ENCODE assay signal across 28 cellular contexts in the genomic region with DNA sequence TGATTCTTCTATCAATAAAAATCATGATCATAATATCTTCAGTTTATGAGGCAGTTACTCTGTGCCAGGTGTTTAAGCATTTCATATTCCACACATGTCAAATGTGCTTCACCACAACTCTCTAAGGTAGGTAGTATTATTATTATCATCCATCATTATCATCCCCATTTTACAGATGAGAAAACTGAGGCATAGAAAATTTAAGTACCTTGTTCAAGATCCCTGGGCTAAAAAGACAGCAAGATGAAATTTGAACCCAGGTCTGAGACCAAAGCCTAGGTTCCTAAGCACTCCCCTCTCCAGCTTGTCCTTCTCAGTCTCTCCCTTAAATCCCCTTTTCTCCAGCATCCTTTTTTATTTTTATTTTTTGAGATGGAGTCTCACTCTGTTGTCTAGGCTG. TPM values are rescaled to one million over a fixed set of nuclear protein-coding genes. Genes with fewer than 3 reads are reported as not detected.
DNase-seq lines count a peak whose midpoint lies in the region; ATAC-seq and TF ChIP-seq lines count a peak whose summit lies in the region.
"Had no signal": no experiment of that assay in that cellular context is flagged by ENCODE, and none has a peak within 500 bp of the region (broad histone marks: within the 10 kb centered on the region; RNA-seq: fewer than 3 reads in every experiment).

No MANE protein-coding gene starts in this region.

- peak overlapping the region; percentile 0 for H3K27ac Mint-ChIP-seq in activated CD8-positive, alpha-beta memory T cell treated with anti-CD3 and anti-CD28 coated beads, Interleukin-2, amount 10 ng/mL, durations not matched to agents 7 days and 5 days
- peak overlapping the region; percentile 37 for H3K27ac Mint-ChIP-seq in CD8-positive, alpha-beta T cell
- H3K27ac Mint-ChIP-seq in activated T-helper 2 cell treated with anti-CD3 and anti-CD28 coated beads, Interferon-gamma antibody, Interleukin-2, Interleukin-4, amounts not matched to agents 10 μg/mL and 5 μg/mL and 100 μg/mL, durations not matched to agents 14 hours and 24 hours and 36 hours = peak overlapping the region; percentile 70
- peak overlapping the region; percentile 26 to 88 (median 59) for H3K27ac Mint-ChIP-seq in naive thymus-derived CD4-positive, alpha-beta T cell
- H3K27ac Mint-ChIP-seq: nephron, type B pancreatic cell had no signal

- no peaks in the 10 kb centered on the region for H3K9me3 Mint-ChIP-seq in activated CD8-positive, alpha-beta memory T cell treated with anti-CD3 and anti-CD28 coated beads, Interleukin-2, amount 10 ng/mL, durations not matched to agents 7 days and 5 days (ENCODE audit: low read depth)
- no peaks in the 10 kb centered on the region for H3K9me3 Mint-ChIP-seq in CD8-positive, alpha-beta T cell
- no peaks in the 10 kb centered on the region for H3K9me3 Mint-ChIP-seq in activated T-helper 2 cell treated with anti-CD3 and anti-CD28 coated beads, Interferon-gamma antibody, Interleukin-2, Interleukin-4, amounts not matched to agents 10 μg/mL and 5 μg/mL and 100 μg/mL, durations not matched to agents 14 hours and 24 hours and 36 hours
- no peaks in the 10 kb centered on the region for H3K9me3 Mint-ChIP-seq in naive thymus-derived CD4-positive, alpha-beta T cell

- peaks cover 18% of the 10 kb centered on the region for H3K36me3 ChIP-seq in CD8-positive, alpha-beta T cell (ENCODE audit: insufficient read depth, low read length)
- H3K36me3 ChIP-seq in naive thymus-derived CD4-positive, alpha-beta T cell (ENCODE audit: control insufficient read depth in 2 of 3, insufficient read depth in 3 of 3, low read length in 3 of 3) = peaks cover 0 to 34% (median 7%) of the 10 kb centered on the region in 3 experiments
- peaks cover 0 to 23% (median 0%) of the 10 kb centered on the region in 9 donors for H3K36me3 ChIP-seq in heart right ventricle
- H3K36me3 ChIP-seq: brain microvascular endothelial cell had no signal

- H3K4me1 Mint-ChIP-seq in activated CD8-positive, alpha-beta memory T cell treated with anti-CD3 and anti-CD28 coated beads, Interleukin-2, amount 10 ng/mL, durations not matched to agents 7 days and 5 days = peaks cover 29% of the 10 kb centered on the region
- peaks cover 33% of the 10 kb centered on the region for H3K4me1 Mint-ChIP-seq in CD8-positive, alpha-beta T cell (ENCODE audit: low read depth)
- H3K4me1 Mint-ChIP-seq in activated T-helper 2 cell treated with anti-CD3 and anti-CD28 coated beads, Interferon-gamma antibody, Interleukin-2, Interleukin-4, amounts not matched to agents 10 μg/mL and 5 μg/mL and 100 μg/mL, durations not matched to agents 14 hours and 24 hours and 36 hours (ENCODE audit: low read depth) = peaks cover 28% of the 10 kb centered on the region
- H3K4me1 Mint-ChIP-seq in naive thymus-derived CD4-positive, alpha-beta T cell = peaks cover 11 to 55% (median 39%) of the 10 kb centered on the region in 7 donors

- H3K4me1 ChIP-seq in CD8-positive, alpha-beta T cell (ENCODE audit: insufficient read depth, low read length) = peaks cover 13% of the 10 kb centered on the region
- H3K4me1 ChIP-seq in naive thymus-derived CD4-positive, alpha-beta T cell (ENCODE audit: control insufficient read depth in 2 of 2, insufficient read depth in 2 of 2, low read length in 2 of 2) = peaks cover 0 to 12% of the 10 kb centered on the region in 2 donors
- H3K4me1 ChIP-seq in heart right ventricle = peaks cover 0 to 7% (median 0%) of the 10 kb centered on the region in 9 donors

- no peaks in the 10 kb centered on the region for H3K9me3 ChIP-seq in CD8-positive, alpha-beta T cell (ENCODE audit: low read length)
- H3K9me3 ChIP-seq in naive thymus-derived CD4-positive, alpha-beta T cell (ENCODE audit: control insufficient read depth in 2 of 3, low read length in 3 of 3) = no peaks in the 10 kb centered on the region
- no peaks in the 10 kb centered on the region for H3K9me3 ChIP-seq in heart right ventricle
- H3K9me3 ChIP-seq: Caco-2 had no signal

- no peak for ATAC-seq in activated CD8-positive, alpha-beta memory T cell treated with anti-CD3 and anti-CD28 coated beads, Interleukin-2, amount 10 ng/mL, durations not matched to agents 7 days and 5 days
- no peak for ATAC-seq in CD8-positive, alpha-beta T cell
- no peak for ATAC-seq in naive thymus-derived CD4-positive, alpha-beta T cell
- no peak for ATAC-seq in heart right ventricle
- ATAC-seq in HG02870 (IDR thresholded peaks at IDR 0.05; ENCODE audit: unreplicated experiment) = no peak
- ATAC-seq: left ventricle myocardium superior, Right ventricle myocardium inferior, SK-N-SH treated with all-trans-retinoic acid at 6 μM for 48 hours had no signal

- CTCF ChIA-PET in activated CD8-positive, alpha-beta memory T cell treated with anti-CD3 and anti-CD28 coated beads, Interleukin-2, amount 10 ng/mL, durations not matched to agents 7 days and 5 days (lab: Charles Lee) = no interaction called here
- CTCF ChIA-PET in CD8-positive, alpha-beta T cell (lab: Charles Lee) = interaction anchor here (2.8 kb wide), 1 partner anchor 70 kb away, joined by 11 read pairs; no protein-coding TSS in a partner anchor
- CTCF ChIA-PET in naive thymus-derived CD4-positive, alpha-beta T cell (lab: Charles Lee) = no interaction called here

- no peak for TF ChIP-seq CTCF in CD8-positive, alpha-beta T cell (IDR thresholded peaks at IDR 0.05)
- TF ChIP-seq CTCF in heart right ventricle (IDR thresholded peaks at IDR 0.05) = no peak

- no peak overlapping the region for H3K4me3 Mint-ChIP-seq in activated CD8-positive, alpha-beta memory T cell treated with anti-CD3 and anti-CD28 coated beads, Interleukin-2, amount 10 ng/mL, durations not matched to agents 7 days and 5 days
- no peak overlapping the region for H3K4me3 Mint-ChIP-seq in CD8-positive, alpha-beta T cell
- H3K4me3 Mint-ChIP-seq in activated T-helper 2 cell treated with anti-CD3 and anti-CD28 coated beads, Interferon-gamma antibody, Interleukin-2, Interleukin-4, amounts not matched to agents 10 μg/mL and 5 μg/mL and 100 μg/mL, durations not matched to agents 14 hours and 24 hours and 36 hours (ENCODE audit: low read depth) = no peak overlapping the region
- no peak overlapping the region for H3K4me3 Mint-ChIP-seq in naive thymus-derived CD4-positive, alpha-beta T cell
- H3K4me3 Mint-ChIP-seq: nephron, type B pancreatic cell had no signal

- H3K4me3 ChIP-seq in CD8-positive, alpha-beta T cell (ENCODE audit: low read depth, low read length) = no peak overlapping the region
- H3K4me3 ChIP-seq in naive thymus-derived CD4-positive, alpha-beta T cell (ENCODE audit: low read length) = no peak overlapping the region
- no peak overlapping the region for H3K4me3 ChIP-seq in heart right ventricle
- H3K4me3 ChIP-seq: PC-9, skin epidermis had no signal

- no peak for DNase-seq in activated CD8-positive, alpha-beta memory T cell treated with anti-CD3 and anti-CD28 coated beads, Interleukin-2, amount 10 ng/mL, durations not matched to agents 7 days and 5 days
- DNase-seq in activated CD8-positive, alpha-beta memory T cell treated with anti-CD3 and anti-CD28 coated beads, Interleukin-2, amount 50 U/mL, for 48 hours = no peak
- DNase-seq in CD8-positive, alpha-beta T cell = no peak
- no peak for DNase-seq in activated T-helper 2 cell treated with anti-CD3 and anti-CD28 coated beads, Interferon-gamma antibody, Interleukin-2, Interleukin-4, amounts not matched to agents 10 μg/mL and 5 μg/mL and 100 μg/mL, durations not matched to agents 14 hours and 24 hours and 36 hours (ENCODE audit: low spot score)
- no peak for DNase-seq in naive thymus-derived CD4-positive, alpha-beta T cell
- no peak for DNase-seq in heart right ventricle
- DNase-seq in cerebellar nuclear complex (lab: John Stamatoyannopoulos, UW) = no peak
- DNase-seq: activated CD4-positive, alpha-beta T cell treated with anti-CD3 and anti-CD28 coated beads, Interleukin-2, amount 50 U/mL, for 48 hours; brain microvascular endothelial cell; Caco-2; DMS79; GDM1; H7; islet precursor cell; left ventricle myocardium superior; NCI-H1092; NCI-H187 treated with DMSO at 0.1 percent for 48 hours; NCI-H2171 treated with DMSO at 0.1 percent for 48 hours; NCI-H524 treated with DMSO at 0.1 percent for 48 hours; NK-92 treated with Interleukin-12 subunit alpha and Interleukin-12 subunit beta, amount 100 ng/mL, for 24 hours; PC-9 had no signal

- POLR2A ChIA-PET in CD8-positive, alpha-beta T cell (lab: Charles Lee) = interaction anchor here (0.9 kb wide), 1 partner anchor 26 kb away, joined by 3 read pairs; no protein-coding TSS in a partner anchor
- POLR2A ChIA-PET in naive thymus-derived CD4-positive, alpha-beta T cell (lab: Charles Lee) = interaction anchor here (0.6 to 0.7 kb wide), 3 partner anchors 28 to 1150 kb away, joined by 3 to 4 read pairs (median 3); no protein-coding TSS in a partner anchor

- intact Hi-C loops in CD8-positive, alpha-beta T cell (cut with DNase I, micrococcal nuclease) = no loop called here
- intact Hi-C loops in activated T-helper 2 cell treated with anti-CD3 and anti-CD28 coated beads, Interferon-gamma antibody, Interleukin-2, Interleukin-4, amounts not matched to agents 10 μg/mL and 5 μg/mL and 100 μg/mL, durations not matched to agents 14 hours and 24 hours and 36 hours (cut with micrococcal nuclease) = no loop called here
- intact Hi-C loops in naive thymus-derived CD4-positive, alpha-beta T cell (cut with micrococcal nuclease) = no loop called here
- intact Hi-C loops in heart right ventricle (cut with DNase I) = no loop called here

- H3K27me3 Mint-ChIP-seq in activated CD8-positive, alpha-beta memory T cell treated with anti-CD3 and anti-CD28 coated beads, Interleukin-2, amount 10 ng/mL, durations not matched to agents 7 days and 5 days = no peaks in the 10 kb centered on the region
- H3K27me3 Mint-ChIP-seq in CD8-positive, alpha-beta T cell (ENCODE audit: low read depth) = no peaks in the 10 kb centered on the region
- H3K27me3 Mint-ChIP-seq in activated T-helper 2 cell treated with anti-CD3 and anti-CD28 coated beads, Interferon-gamma antibody, Interleukin-2, Interleukin-4, amounts not matched to agents 10 μg/mL and 5 μg/mL and 100 μg/mL, durations not matched to agents 14 hours and 24 hours and 36 hours (ENCODE audit: low read depth) = no peaks in the 10 kb centered on the region
- no peaks in the 10 kb centered on the region for H3K27me3 Mint-ChIP-seq in naive thymus-derived CD4-positive, alpha-beta T cell
- H3K27me3 Mint-ChIP-seq: type B pancreatic cell had no signal

- H3K27ac ChIP-seq in CD8-positive, alpha-beta T cell (ENCODE audit: low read depth, low read length) = no peak overlapping the region
- no peak overlapping the region for H3K27ac ChIP-seq in naive thymus-derived CD4-positive, alpha-beta T cell (ENCODE audit: low read depth, low read length)
- no peak overlapping the region for H3K27ac ChIP-seq in heart right ventricle
- H3K27ac ChIP-seq: brain microvascular endothelial cell, PC-9, skin epidermis, VCaP had no signal

- no peaks in the 10 kb centered on the region for H3K27me3 ChIP-seq in CD8-positive, alpha-beta T cell (ENCODE audit: insufficient read depth, low read length)
- H3K27me3 ChIP-seq in naive thymus-derived CD4-positive, alpha-beta T cell (ENCODE audit: control insufficient read depth in 2 of 2, insufficient read depth in 2 of 2, low read length in 2 of 2) = no peaks in the 10 kb centered on the region
- no peaks in the 10 kb centered on the region for H3K27me3 ChIP-seq in heart right ventricle
- H3K27me3 ChIP-seq: brain microvascular endothelial cell had no signal

- H3K36me3 Mint-ChIP-seq in activated CD8-positive, alpha-beta memory T cell treated with anti-CD3 and anti-CD28 coated beads, Interleukin-2, amount 10 ng/mL, durations not matched to agents 7 days and 5 days = peaks cover 52% of the 10 kb centered on the region
- H3K36me3 Mint-ChIP-seq in CD8-positive, alpha-beta T cell = peaks cover 63% of the 10 kb centered on the region
- H3K36me3 Mint-ChIP-seq in activated T-helper 2 cell treated with anti-CD3 and anti-CD28 coated beads, Interferon-gamma antibody, Interleukin-2, Interleukin-4, amounts not matched to agents 10 μg/mL and 5 μg/mL and 100 μg/mL, durations not matched to agents 14 hours and 24 hours and 36 hours (ENCODE audit: low read depth) = peaks cover 63% of the 10 kb centered on the region
- peaks cover 13 to 60% (median 32%) of the 10 kb centered on the region in 5 donors for H3K36me3 Mint-ChIP-seq in naive thymus-derived CD4-positive, alpha-beta T cell

RNA-seq across cellular contexts. Expression of a gene that starts 33.4 kb away (rescaled TPM):
- 100 to 1,000 TPM; 236 to 263 TPM for total RNA-seq in activated CD8-positive, alpha-beta memory T cell treated with anti-CD3 and anti-CD28 coated beads, Interleukin-2, amount 10 ng/mL, durations not matched to agents 7 days and 5 days
- total RNA-seq in CD8-positive, alpha-beta T cell = 100 to 1,000 TPM; 136 to 138 TPM
- 175 and 179 TPM in 2 replicates for total RNA-seq in activated T-helper 2 cell treated with anti-CD3 and anti-CD28 coated beads, Interferon-gamma antibody, Interleukin-2, Interleukin-4, amounts not matched to agents 10 μg/mL and 5 μg/mL and 100 μg/mL, durations not matched to agents 14 hours and 24 hours and 36 hours
- total RNA-seq in naive thymus-derived CD4-positive, alpha-beta T cell = 100 to 1,000 TPM; 151 to 315 (median 221) TPM
- polyA plus RNA-seq in naive thymus-derived CD4-positive, alpha-beta T cell = 100 to 1,000 TPM; 197 to 296 TPM
- 10 to 100 TPM in 4 of 10 donors, 1 to 10 TPM in 6; 7.5 to 24.9 (median 9.3) TPM for total RNA-seq in heart right ventricle
- 1 to 10 TPM; 4.6 to 7.5 TPM for polyA plus RNA-seq in heart right ventricle

RNA-seq across cellular contexts. Expression of a gene that starts 53.3 kb away (rescaled TPM):
- 10 to 100 TPM; 16.9 to 22.0 TPM for total RNA-seq in activated CD8-positive, alpha-beta memory T cell treated with anti-CD3 and anti-CD28 coated beads, Interleukin-2, amount 10 ng/mL, durations not matched to agents 7 days and 5 days
- 10 to 100 TPM; 18.3 to 20.5 TPM for total RNA-seq in CD8-positive, alpha-beta T cell
- total RNA-seq in activated T-helper 2 cell treated with anti-CD3 and anti-CD28 coated beads, Interferon-gamma antibody, Interleukin-2, Interleukin-4, amounts not matched to agents 10 μg/mL and 5 μg/mL and 100 μg/mL, durations not matched to agents 14 hours and 24 hours and 36 hours = 25.1 and 25.9 TPM in 2 replicates
- 10 to 100 TPM in 4 of 5 experiments, 1 to 10 TPM in 1; 9.9 to 16.4 (median 14.0) TPM for total RNA-seq in naive thymus-derived CD4-positive, alpha-beta T cell
- 1 to 10 TPM; 5.2 to 8.1 TPM for polyA plus RNA-seq in naive thymus-derived CD4-positive, alpha-beta T cell
- 1 to 10 TPM; 4.2 to 5.9 (median 4.6) TPM for total RNA-seq in heart right ventricle
- polyA plus RNA-seq in heart right ventricle = 1 to 10 TPM; 2.8 to 6.9 TPM

Comparison
In these comparisons a context has a peak if more than half of its experiments do, and no peak if none do; other contexts are left out.
1. H3K27ac Mint-ChIP-seq: peak in every context shown above with its lines; median percentile 70 in activated T-helper 2 cell treated with anti-CD3 and anti-CD28 coated beads, Interferon-gamma antibody, Interleukin-2, Interleukin-4, amounts not matched to agents 10 μg/mL and 5 μg/mL and 100 μg/mL, durations not matched to agents 14 hours and 24 hours and 36 hours; 59 in naive thymus-derived CD4-positive, alpha-beta T cell; 37 in CD8-positive, alpha-beta T cell; 0 in activated CD8-positive, alpha-beta memory T cell treated with anti-CD3 and anti-CD28 coated beads, Interleukin-2, amount 10 ng/mL, durations not matched to agents 7 days and 5 days.